1 cellular context compared by ENCODE assay signal in genomic region chr11:103624708-103625623, GRCh38.
TF ChIP-seq lines count a peak whose summit lies in the region.

No MANE protein-coding gene starts in this region.

TF ChIP-seq in A549, 52 proteins besides CTCF, POLR2A, EP300 and RAD21 (continued from another document):
- no peak for TF ChIP-seq HOXA7 (CRISPR knock-in tag; IDR thresholded peaks at IDR 0.05)
- TF ChIP-seq CBX2 (IDR thresholded peaks at IDR 0.05; ENCODE audit: borderline replicate concordance, low read depth), result no peak
- peak; percentile 78; the same call in 1 of the 2 replicates for TF ChIP-seq HES2 (IDR thresholded peaks at IDR 0.05)
- TF ChIP-seq CEBPB (IDR thresholded peaks at IDR 0.05), result peak; percentile 90 to 98
- no peak for TF ChIP-seq RARB (CRISPR knock-in tag; IDR thresholded peaks at IDR 0.05)
- no peak for TF ChIP-seq CBX8 (IDR thresholded peaks at IDR 0.05)
- TF ChIP-seq SREBF2 (IDR thresholded peaks at IDR 0.05), result no peak
- peak; percentile 22; the same call in 1 of the 2 replicates for TF ChIP-seq HOXB5 (CRISPR knock-in tag; IDR thresholded peaks at IDR 0.05)
- TF ChIP-seq GATA3 (IDR thresholded peaks at IDR 0.05; ENCODE audit: borderline replicate concordance), result peak; percentile 95
- TF ChIP-seq NFE2L2 (conservative IDR thresholded peaks at IDR 0.05; ENCODE audit: low read length), result peak; percentile 94
- peak; percentile 76 for TF ChIP-seq MAX (IDR thresholded peaks at IDR 0.05)
- TF ChIP-seq ATOH8 (CRISPR knock-in tag; IDR thresholded peaks at IDR 0.05; ENCODE audit: low read depth), result 0 out of 2 replicates have a peak, but pooled peaks have one; percentile 54
- TF ChIP-seq CHD2 (IDR thresholded peaks at IDR 0.05; ENCODE audit: low read length, partially characterized antibody), result no peak
- peak; percentile 96 for TF ChIP-seq MAFK (IDR thresholded peaks at IDR 0.05; ENCODE audit: partially characterized antibody)
- TF ChIP-seq JUNB (IDR thresholded peaks at IDR 0.05), result peak; percentile 96
- TF ChIP-seq EHF (CRISPR knock-in tag; IDR thresholded peaks at IDR 0.05), result no peak
- no peak for TF ChIP-seq MYC (IDR thresholded peaks at IDR 0.05; ENCODE audit: borderline replicate concordance, low read length)
- TF ChIP-seq KDM1A (IDR thresholded peaks at IDR 0.05; ENCODE audit: low read depth), result no peak
- TF ChIP-seq CHD4 (IDR thresholded peaks at IDR 0.05; ENCODE audit: borderline replicate concordance), result no peak
- no peak for TF ChIP-seq TP53 (CRISPR knock-in tag; IDR thresholded peaks at IDR 0.05)
- peak; percentile 63; the same call in 1 of the 2 replicates for TF ChIP-seq HEYL (CRISPR knock-in tag; IDR thresholded peaks at IDR 0.05)
- TF ChIP-seq NPAS2 (CRISPR knock-in tag; IDR thresholded peaks at IDR 0.05; ENCODE audit: borderline replicate concordance), result no peak
- no peak for TF ChIP-seq E2F6 (IDR thresholded peaks at IDR 0.05; ENCODE audit: borderline replicate concordance, low read depth)
- no peak for TF ChIP-seq REST (IDR thresholded peaks at IDR 0.05)
